ENCODE assay signal across 1 cellular context in genomic region chr16:2422123-2422867, GRCh38.
TF ChIP-seq lines count a peak whose summit lies in the region.

No MANE protein-coding gene starts in this region.

TF ChIP-seq in GM12878, 131 proteins besides CTCF, POLR2A, EP300 and RAD21:
- TF ChIP-seq KAT2A (conservative IDR thresholded peaks at IDR 0.05; ENCODE audit: control insufficient read depth, low read depth, low read length) (no peak), NR2F1 (conservative IDR thresholded peaks at IDR 0.05) (no peak), GABPA (IDR thresholded peaks at IDR 0.05; ENCODE audit: low read depth) (no peak), MEF2A (IDR thresholded peaks at IDR 0.05; ENCODE audit: insufficient read depth, low read depth, low read length) (no peak), NR2C2 (IDR thresholded peaks at IDR 0.05; ENCODE audit: borderline replicate concordance, control insufficient read depth, insufficient read length, low read depth) (no peak), RCOR1 (conservative IDR thresholded peaks at IDR 0.05; ENCODE audit: low read depth, low read length) (no peak), ZNF24 (IDR thresholded peaks at IDR 0.05) (no peak), KLF5 (IDR thresholded peaks at IDR 0.05; ENCODE audit: partially characterized antibody) (no peak), HDGF (IDR thresholded peaks at IDR 0.05) (no peak)
- TF ChIP-seq, protein P1, sequence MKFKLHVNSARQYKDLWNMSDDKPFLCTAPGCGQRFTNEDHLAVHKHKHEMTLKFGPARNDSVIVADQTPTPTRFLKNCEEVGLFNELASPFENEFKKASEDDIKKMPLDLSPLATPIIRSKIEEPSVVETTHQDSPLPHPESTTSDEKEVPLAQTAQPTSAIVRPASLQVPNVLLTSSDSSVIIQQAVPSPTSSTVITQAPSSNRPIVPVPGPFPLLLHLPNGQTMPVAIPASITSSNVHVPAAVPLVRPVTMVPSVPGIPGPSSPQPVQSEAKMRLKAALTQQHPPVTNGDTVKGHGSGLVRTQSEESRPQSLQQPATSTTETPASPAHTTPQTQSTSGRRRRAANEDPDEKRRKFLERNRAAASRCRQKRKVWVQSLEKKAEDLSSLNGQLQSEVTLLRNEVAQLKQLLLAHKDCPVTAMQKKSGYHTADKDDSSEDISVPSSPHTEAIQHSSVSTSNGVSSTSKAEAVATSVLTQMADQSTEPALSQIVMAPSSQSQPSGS (IDR thresholded peaks at IDR 0.05; ENCODE audit: low read length), result no peak
TF ChIP-seq in GM12878: peak in this region for 0.
